In genomic region chr20:8766868-8767390, GRCh38 we compare ENCODE assay signal across 22 cellular contexts.
"Had no signal": no experiment of that assay in that cellular context is flagged by ENCODE, and none has a peak within 500 bp of the region (broad histone marks: within the 10 kb centered on the region; RNA-seq: fewer than 3 reads in every experiment).

No MANE protein-coding gene starts in this region.

- H3K36me3 ChIP-seq: colonic mucosa, gastrocnemius medialis, neural progenitor cell, prostate gland, right atrium auricular region had no signal

- H3K27me3 ChIP-seq: body of pancreas, colonic mucosa, gastrocnemius medialis, neural progenitor cell, right atrium auricular region, tibial nerve had no signal

- H2AFZ ChIP-seq: neural progenitor cell had no signal

- H3K4me3 ChIP-seq: body of pancreas, colonic mucosa, gastrocnemius medialis, neural progenitor cell, prostate gland, right atrium auricular region, skin epidermis, tibial nerve had no signal

- H3K27ac ChIP-seq: body of pancreas, colonic mucosa, gastrocnemius medialis, neural progenitor cell, prostate gland, right atrium auricular region, skin epidermis, tibial nerve had no signal

- H3K4me1 Mint-ChIP-seq: activated T-helper 17 cell treated with anti-CD3 and anti-CD28 coated beads, Interleukin-2, amount 50 U/mL, for 72 hours; immature natural killer cell; memory B cell had no signal

- H3K4me2 ChIP-seq: neural progenitor cell had no signal

- H3K27me3 Mint-ChIP-seq: activated CD4-positive, alpha-beta memory T cell treated with anti-CD3 and anti-CD28 coated beads for 36 hours; activated CD8-positive, alpha-beta memory T cell treated with anti-CD3 and anti-CD28 coated beads, Interleukin-2, amount 10 ng/mL, durations not matched to agents 7 days and 5 days; activated naive CD8-positive, alpha-beta T cell treated with anti-CD3 and anti-CD28 coated beads for 36 hours; activated T-helper 17 cell treated with anti-CD3 and anti-CD28 coated beads, Interleukin-2, amount 50 U/mL, for 72 hours; memory B cell; stimulated activated naive CD8-positive, alpha-beta T cell treated with anti-CD3 and anti-CD28 coated beads, Interleukin-15, Interleukin-2, amounts not matched to agents 100 ng/mL and 50 ng/mL, for 24 hours had no signal

- DNase-seq: activated CD4-positive, alpha-beta memory T cell treated with anti-CD3 and anti-CD28 coated beads for 36 hours; activated CD4-positive, alpha-beta T cell treated with anti-CD3 and anti-CD28 coated beads for 4 hours; activated CD8-positive, alpha-beta memory T cell treated with anti-CD3 and anti-CD28 coated beads, Interleukin-2, amount 10 ng/mL, durations not matched to agents 7 days and 5 days; activated naive CD4-positive, alpha-beta T cell; activated naive CD8-positive, alpha-beta T cell treated with anti-CD3 and anti-CD28 coated beads for 36 hours; amygdala; body of pancreas; central memory CD4-positive, alpha-beta T cell; colonic mucosa; erythroblast; gastrocnemius medialis; immature natural killer cell; stimulated activated CD4-positive, alpha-beta T cell treated with anti-CD3 and anti-CD28 coated beads, Interleukin-2, amount 100 ng/mL, for 48 hours; T-helper 2 cell had no signal

- H3K4me3 Mint-ChIP-seq: activated CD4-positive, alpha-beta memory T cell treated with anti-CD3 and anti-CD28 coated beads for 36 hours; activated CD8-positive, alpha-beta memory T cell treated with anti-CD3 and anti-CD28 coated beads, Interleukin-2, amount 10 ng/mL, durations not matched to agents 7 days and 5 days; activated naive CD8-positive, alpha-beta T cell treated with anti-CD3 and anti-CD28 coated beads for 36 hours; activated T-helper 17 cell treated with anti-CD3 and anti-CD28 coated beads, Interleukin-2, amount 50 U/mL, for 72 hours; immature natural killer cell; memory B cell; neural progenitor cell; stimulated activated naive CD8-positive, alpha-beta T cell treated with anti-CD3 and anti-CD28 coated beads, Interleukin-15, Interleukin-2, amounts not matched to agents 100 ng/mL and 50 ng/mL, for 24 hours had no signal

- H3K27ac Mint-ChIP-seq: activated CD4-positive, alpha-beta memory T cell treated with anti-CD3 and anti-CD28 coated beads for 36 hours; activated CD8-positive, alpha-beta memory T cell treated with anti-CD3 and anti-CD28 coated beads, Interleukin-2, amount 10 ng/mL, durations not matched to agents 7 days and 5 days; activated naive CD8-positive, alpha-beta T cell treated with anti-CD3 and anti-CD28 coated beads for 36 hours; activated T-helper 17 cell treated with anti-CD3 and anti-CD28 coated beads, Interleukin-2, amount 50 U/mL, for 72 hours; immature natural killer cell; memory B cell; neural progenitor cell; stimulated activated naive CD8-positive, alpha-beta T cell treated with anti-CD3 and anti-CD28 coated beads, Interleukin-15, Interleukin-2, amounts not matched to agents 100 ng/mL and 50 ng/mL, for 24 hours had no signal

- H3K9ac ChIP-seq: neural progenitor cell had no signal

- H3K9me3 Mint-ChIP-seq: activated CD4-positive, alpha-beta memory T cell treated with anti-CD3 and anti-CD28 coated beads for 36 hours; activated naive CD8-positive, alpha-beta T cell treated with anti-CD3 and anti-CD28 coated beads for 36 hours; activated T-helper 17 cell treated with anti-CD3 and anti-CD28 coated beads, Interleukin-2, amount 50 U/mL, for 72 hours; immature natural killer cell; memory B cell; neural progenitor cell; stimulated activated naive CD8-positive, alpha-beta T cell treated with anti-CD3 and anti-CD28 coated beads, Interleukin-15, Interleukin-2, amounts not matched to agents 100 ng/mL and 50 ng/mL, for 24 hours had no signal

- H3K36me3 Mint-ChIP-seq: activated CD4-positive, alpha-beta memory T cell treated with anti-CD3 and anti-CD28 coated beads for 36 hours; activated CD8-positive, alpha-beta memory T cell treated with anti-CD3 and anti-CD28 coated beads, Interleukin-2, amount 10 ng/mL, durations not matched to agents 7 days and 5 days; activated naive CD8-positive, alpha-beta T cell treated with anti-CD3 and anti-CD28 coated beads for 36 hours; memory B cell had no signal

- H3K4me1 ChIP-seq: body of pancreas, colonic mucosa, gastrocnemius medialis, neural progenitor cell, prostate gland, right atrium auricular region, tibial nerve had no signal

- H3K9me3 ChIP-seq: body of pancreas, colonic mucosa, gastrocnemius medialis, prostate gland, right atrium auricular region, tibial nerve had no signal
